ENCODE assay signal across 22 cellular contexts in the genomic region with DNA sequence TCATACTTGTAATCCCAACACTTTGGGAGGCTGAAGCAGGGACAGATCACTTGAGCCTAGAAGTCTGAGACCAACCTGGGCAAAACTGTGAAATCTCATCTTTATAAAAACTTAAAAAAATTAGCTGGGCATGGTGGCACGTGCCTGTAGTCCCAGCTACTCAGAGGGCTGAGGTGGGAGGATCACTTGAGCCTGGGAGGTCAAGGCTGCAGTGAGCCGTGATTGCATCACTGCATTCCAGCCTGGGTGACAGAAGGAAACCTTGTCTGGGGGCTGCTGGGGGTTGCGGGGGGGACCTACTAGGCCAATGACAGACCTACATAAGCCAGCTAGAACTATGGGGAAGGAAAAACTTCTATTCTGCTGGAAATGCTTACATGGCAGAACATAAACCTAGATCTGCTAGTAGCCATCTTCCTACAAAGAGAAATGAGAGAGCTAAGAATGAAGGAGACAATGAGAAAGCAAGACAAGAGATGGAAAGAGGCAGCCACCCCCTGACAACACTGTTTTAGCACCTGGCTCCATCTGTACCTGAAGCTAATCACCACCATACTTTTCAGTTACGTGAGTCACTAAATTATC. TPM values are rescaled to one million over a fixed set of nuclear protein-coding genes. Genes with fewer than 3 reads are reported as not detected.
A peak's percentile ranks its signal among the peaks of the same experiment; 100 is the strongest.
DNase-seq lines count a peak whose midpoint lies in the region; ATAC-seq, FAIRE-seq and TF ChIP-seq lines count a peak whose summit lies in the region.
"Had no signal": no experiment of that assay in that cellular context is flagged by ENCODE, and none has a peak within 500 bp of the region (broad histone marks: within the 10 kb centered on the region; RNA-seq: fewer than 3 reads in every experiment).

No MANE protein-coding gene starts in this region.

- H3K4me1 ChIP-seq in Caco-2 = no peaks in the 10 kb centered on the region
- peaks cover 4% of the 10 kb centered on the region for H3K4me1 ChIP-seq in astrocyte (ENCODE audit: insufficient read depth, low read length)

- no peak for TF ChIP-seq CTCF in Caco-2 (IDR thresholded peaks at IDR 0.05; ENCODE audit: insufficient read depth in 1 of 2, low read depth in 1 of 2, low read length in 1 of 2, severe bottlenecking in 1 of 2, unreplicated experiment in 1 of 2)
- TF ChIP-seq CTCF in HFFc6 (IDR thresholded peaks at IDR 0.05) = no peak
- TF ChIP-seq CTCF in astrocyte (IDR thresholded peaks at IDR 0.05; ENCODE audit: insufficient read depth, low read depth, low read length) = no peak

- POLR2A ChIA-PET in Caco-2 (lab: Charles Lee) = no interaction called here

- H3K4me3 Mint-ChIP-seq in Caco-2 (ENCODE audit: unreplicated experiment) (no peak overlapping the region), HFFc6 (no peak overlapping the region), astrocyte (ENCODE audit: unreplicated experiment) (no peak overlapping the region), naive B cell (no peak overlapping the region)
- no peak overlapping the region for H3K4me3 Mint-ChIP-seq in activated CD4-positive, alpha-beta T cell treated with anti-CD3 and anti-CD28 coated beads, Interleukin-2, amount 10 ng/mL, durations not matched to agents 24 days and 14 days
- H3K4me3 Mint-ChIP-seq: H9 had no signal

- peak overlapping the region; percentile 14 for H3K4me2 ChIP-seq in astrocyte (ENCODE audit: low read length)
- H3K4me2 ChIP-seq: BLaER1, KMS-11 had no signal

- H2AFZ ChIP-seq in astrocyte (ENCODE audit: low read depth, low read length) = no peak overlapping the region

- H3K27ac Mint-ChIP-seq in Caco-2 (ENCODE audit: unreplicated experiment) (peak overlapping the region; percentile 10), HFFc6 (0 out of 2 replicates have a peak overlapping the region, but pooled peaks have one; percentile 2), astrocyte (ENCODE audit: unreplicated experiment) (peak overlapping the region; percentile 93), naive B cell (peak overlapping the region in 4 of 6 donors; percentile 16 to 71 (median 36))
- no peak overlapping the region for H3K27ac Mint-ChIP-seq in activated CD4-positive, alpha-beta T cell treated with anti-CD3 and anti-CD28 coated beads, Interleukin-2, amount 10 ng/mL, durations not matched to agents 24 days and 14 days

- FAIRE-seq in astrocyte (lab: Jason Lieb, UNC) = no peak

- no peak for DNase-seq in Caco-2
- DNase-seq in HFFc6 = no peak
- no peak for DNase-seq in astrocyte (ENCODE audit: low read depth)
- DNase-seq in naive B cell = no peak
- DNase-seq in activated CD4-positive, alpha-beta T cell treated with anti-CD3 and anti-CD28 coated beads, Interleukin-2, amount 10 ng/mL, durations not matched to agents 24 days and 14 days = no peak
- DNase-seq in posterior cingulate gyrus = no peak
- DNase-seq in stimulated activated CD8-positive, alpha-beta memory T cell treated with anti-CD3 and anti-CD28 coated beads, Interleukin-4, amount 100 ng/mL, for 48 hours = no peak
- DNase-seq: DMS79 treated with DMSO at 0.1 percent for 48 hours; GDM1; H9; NCI-H1092; NCI-H146; NCI-H2081; NCI-H510A; NCI-H748 treated with DMSO at 0.1 percent for 48 hours; NK-92 treated with Interleukin-12 subunit alpha and Interleukin-12 subunit beta, amount 100 ng/mL, for 24 hours; OCI-M1; Right ventricle myocardium superior; SW 1271 had no signal

- CTCF ChIA-PET in Caco-2 (lab: Charles Lee) = no interaction called here

- peaks cover 5% of the 10 kb centered on the region for H3K36me3 Mint-ChIP-seq in Caco-2 (ENCODE audit: insufficient read depth, unreplicated experiment)
- peaks cover 34% of the 10 kb centered on the region for H3K36me3 Mint-ChIP-seq in HFFc6 (ENCODE audit: low read depth)
- peaks cover 17% of the 10 kb centered on the region for H3K36me3 Mint-ChIP-seq in astrocyte (ENCODE audit: low read depth, unreplicated experiment)
- H3K36me3 Mint-ChIP-seq in naive B cell = peaks cover 17 to 23% of the 10 kb centered on the region in 2 donors
- peaks cover 2% of the 10 kb centered on the region for H3K36me3 Mint-ChIP-seq in activated CD4-positive, alpha-beta T cell treated with anti-CD3 and anti-CD28 coated beads, Interleukin-2, amount 10 ng/mL, durations not matched to agents 24 days and 14 days (ENCODE audit: low read depth)

- ATAC-seq in naive B cell (ENCODE audit: low read depth in 2 of 2) = no peak
- no peak for ATAC-seq in HG02571 (IDR thresholded peaks at IDR 0.05; ENCODE audit: unreplicated experiment)

- H3K4me3 ChIP-seq in Caco-2 (ENCODE audit: low read depth, low read length) (no peak overlapping the region), astrocyte (ENCODE audit: insufficient read depth, low read depth, low read length) (no peak overlapping the region)
- H3K4me3 ChIP-seq: BLaER1 had no signal

- H3K79me2 ChIP-seq in astrocyte (ENCODE audit: insufficient read depth, low read length) = peaks cover 93% of the 10 kb centered on the region

- H3K9me3 ChIP-seq in Caco-2 (no peaks in the 10 kb centered on the region), astrocyte (ENCODE audit: insufficient read depth, low read depth, low read length) (no peaks in the 10 kb centered on the region)

- no peak overlapping the region for H3K9ac ChIP-seq in astrocyte (ENCODE audit: low read length)
- H3K9ac ChIP-seq: BLaER1, KMS-11 had no signal

- intact Hi-C loops in Caco-2 (cut with micrococcal nuclease; ENCODE audit: unreplicated experiment) = no loop called here
- intact Hi-C loops in activated CD4-positive, alpha-beta T cell treated with anti-CD3 and anti-CD28 coated beads, Interleukin-2, amount 10 ng/mL, durations not matched to agents 24 days and 14 days (cut with micrococcal nuclease) = no loop called here
- intact Hi-C loops in posterior cingulate gyrus (cut with DNase I) = no loop called here

- peak overlapping the region; percentile 13 for H3K27ac ChIP-seq in astrocyte (ENCODE audit: low read depth, low read length)
- H3K27ac ChIP-seq: BLaER1, KMS-11 had no signal

- H3K27me3 ChIP-seq in Caco-2 (replicated peaks; ENCODE audit: control insufficient read depth, insufficient read depth, low read length) (no peaks in the 10 kb centered on the region), astrocyte (ENCODE audit: insufficient read depth, low read length) (no peaks in the 10 kb centered on the region)
- H3K27me3 ChIP-seq: BLaER1 had no signal

- no peaks in the 10 kb centered on the region for H3K27me3 Mint-ChIP-seq in Caco-2 (ENCODE audit: insufficient read depth, unreplicated experiment)
- H3K27me3 Mint-ChIP-seq in HFFc6 (ENCODE audit: insufficient read depth) = no peaks in the 10 kb centered on the region; the same call in 1 of the 2 replicates
- no peaks in the 10 kb centered on the region for H3K27me3 Mint-ChIP-seq in astrocyte (ENCODE audit: low read depth, unreplicated experiment)
- H3K27me3 Mint-ChIP-seq in naive B cell = no peaks in the 10 kb centered on the region
- H3K27me3 Mint-ChIP-seq in activated CD4-positive, alpha-beta T cell treated with anti-CD3 and anti-CD28 coated beads, Interleukin-2, amount 10 ng/mL, durations not matched to agents 24 days and 14 days = no peaks in the 10 kb centered on the region

- no TSS peak for BruUV-seq in Caco-2 (replicated peaks; lab: Mats Ljungman, UMichigan)

- H3K4me1 Mint-ChIP-seq in Caco-2 (ENCODE audit: low read depth, unreplicated experiment) = no peaks in the 10 kb centered on the region
- peaks cover 48% of the 10 kb centered on the region for H3K4me1 Mint-ChIP-seq in HFFc6 (ENCODE audit: low read depth)
- peaks cover 36% of the 10 kb centered on the region for H3K4me1 Mint-ChIP-seq in astrocyte (ENCODE audit: low read depth, unreplicated experiment)
- H3K4me1 Mint-ChIP-seq in naive B cell = peaks cover 38 to 80% (median 66%) of the 10 kb centered on the region in 3 donors
- peaks cover 4% of the 10 kb centered on the region for H3K4me1 Mint-ChIP-seq in activated CD4-positive, alpha-beta T cell treated with anti-CD3 and anti-CD28 coated beads, Interleukin-2, amount 10 ng/mL, durations not matched to agents 24 days and 14 days

- H3K36me3 ChIP-seq in Caco-2 (ENCODE audit: control insufficient read depth, insufficient read depth, low read length) = no peaks in the 10 kb centered on the region; the same call in 1 of the 2 replicates
- H3K36me3 ChIP-seq in astrocyte (ENCODE audit: insufficient read depth, low read length) = peaks cover 10% of the 10 kb centered on the region
- H3K36me3 ChIP-seq: BLaER1 had no signal

- H4K20me1 ChIP-seq in astrocyte (ENCODE audit: insufficient read depth, low read length) = peaks cover 27% of the 10 kb centered on the region

- H3K9me3 Mint-ChIP-seq in Caco-2 (ENCODE audit: unreplicated experiment) (no peaks in the 10 kb centered on the region), HFFc6 (no peaks in the 10 kb centered on the region), astrocyte (ENCODE audit: unreplicated experiment) (no peaks in the 10 kb centered on the region), naive B cell (no peaks in the 10 kb centered on the region)
- peaks cover 4% of the 10 kb centered on the region for H3K9me3 Mint-ChIP-seq in activated CD4-positive, alpha-beta T cell treated with anti-CD3 and anti-CD28 coated beads, Interleukin-2, amount 10 ng/mL, durations not matched to agents 24 days and 14 days
- H3K9me3 Mint-ChIP-seq: H9 had no signal

RNA-seq across cellular contexts. Expression of a gene that starts 23.9 kb away (rescaled TPM):
- total RNA-seq in Caco-2 (2022) (131 and 155 TPM in 2 replicates), astrocyte (107 and 124 TPM in 2 replicates)
- total RNA-seq in HFFc6 (2021; fragmentation: NEBNext Ultra II Directional; extraction: Animal tissue kit (Norgen Biotek cat#: 25700)) = 10 to 100 TPM; 32.2 to 59.3 (median 52.0) TPM
- 100 to 1,000 TPM; 441 to 620 (median 523) TPM for polyA plus RNA-seq in naive B cell (ENCODE audit: low read depth in 6 of 6)
- total RNA-seq in activated CD4-positive, alpha-beta T cell treated with anti-CD3 and anti-CD28 coated beads, Interleukin-2, amount 10 ng/mL, durations not matched to agents 24 days and 14 days = 102 and 110 TPM in 2 replicates
